Comparison of ENCODE assay signal across 2 cellular contexts in genomic region chr21:44869860-44870747, GRCh38.
TF ChIP-seq lines count a peak whose summit lies in the region.

No MANE protein-coding gene starts in this region.

TF ChIP-seq in Ishikawa, 13 proteins besides CTCF, POLR2A, EP300 and RAD21:
- no peak for TF ChIP-seq ZBTB7A (IDR thresholded peaks at IDR 0.05; ENCODE audit: low read depth)
- TF ChIP-seq TEAD4 (IDR thresholded peaks at IDR 0.05): peak; percentile 88
- TF ChIP-seq REST (IDR thresholded peaks at IDR 0.05; ENCODE audit: low read depth): no peak
- 0 out of 2 replicates have a peak, but pooled peaks have one; percentile 34 for TF ChIP-seq TCF12 (IDR thresholded peaks at IDR 0.05; ENCODE audit: low read depth)
- no peak for TF ChIP-seq YY1 (IDR thresholded peaks at IDR 0.05; ENCODE audit: low read depth)
- no peak for TF ChIP-seq CEBPB (IDR thresholded peaks at IDR 0.05)
- no peak for TF ChIP-seq CREB1 (IDR thresholded peaks at IDR 0.05; ENCODE audit: low read depth)
TF ChIP-seq in Ishikawa: peak in this region for 2.

TF ChIP-seq in HepG2, 621 proteins besides CTCF, POLR2A, EP300 and RAD21 (continues in another document):
- peak; percentile 81 for TF ChIP-seq SOX5 (CRISPR knock-in tag; IDR thresholded peaks at IDR 0.05; ENCODE audit: borderline replicate concordance)
- peak; percentile 64; the same call in 1 of the 2 replicates for TF ChIP-seq HIVEP1 (CRISPR knock-in tag; IDR thresholded peaks at IDR 0.05)
- TF ChIP-seq FOXA1 (IDR thresholded peaks at IDR 0.05): no peak
- peak; percentile 57 for TF ChIP-seq FOXA1 (CRISPR knock-in tag; IDR thresholded peaks at IDR 0.05)
- peak; percentile 71 for TF ChIP-seq SALL1 (CRISPR knock-in tag; IDR thresholded peaks at IDR 0.05)
- TF ChIP-seq, protein P1, sequence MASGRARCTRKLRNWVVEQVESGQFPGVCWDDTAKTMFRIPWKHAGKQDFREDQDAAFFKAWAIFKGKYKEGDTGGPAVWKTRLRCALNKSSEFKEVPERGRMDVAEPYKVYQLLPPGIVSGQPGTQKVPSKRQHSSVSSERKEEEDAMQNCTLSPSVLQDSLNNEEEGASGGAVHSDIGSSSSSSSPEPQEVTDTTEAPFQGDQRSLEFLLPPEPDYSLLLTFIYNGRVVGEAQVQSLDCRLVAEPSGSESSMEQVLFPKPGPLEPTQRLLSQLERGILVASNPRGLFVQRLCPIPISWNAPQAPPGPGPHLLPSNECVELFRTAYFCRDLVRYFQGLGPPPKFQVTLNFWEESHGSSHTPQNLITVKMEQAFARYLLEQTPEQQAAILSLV (CRISPR knock-in tag; IDR thresholded peaks at IDR 0.05; ENCODE audit: borderline replicate concordance): no peak
- TF ChIP-seq HMGXB3 (CRISPR knock-in tag; IDR thresholded peaks at IDR 0.05; ENCODE audit: borderline replicate concordance): peak; percentile 32; the same call in 1 of the 2 replicates
- no peak for TF ChIP-seq ZNF564 (CRISPR knock-in tag; IDR thresholded peaks at IDR 0.05)
- TF ChIP-seq, protein P2, sequence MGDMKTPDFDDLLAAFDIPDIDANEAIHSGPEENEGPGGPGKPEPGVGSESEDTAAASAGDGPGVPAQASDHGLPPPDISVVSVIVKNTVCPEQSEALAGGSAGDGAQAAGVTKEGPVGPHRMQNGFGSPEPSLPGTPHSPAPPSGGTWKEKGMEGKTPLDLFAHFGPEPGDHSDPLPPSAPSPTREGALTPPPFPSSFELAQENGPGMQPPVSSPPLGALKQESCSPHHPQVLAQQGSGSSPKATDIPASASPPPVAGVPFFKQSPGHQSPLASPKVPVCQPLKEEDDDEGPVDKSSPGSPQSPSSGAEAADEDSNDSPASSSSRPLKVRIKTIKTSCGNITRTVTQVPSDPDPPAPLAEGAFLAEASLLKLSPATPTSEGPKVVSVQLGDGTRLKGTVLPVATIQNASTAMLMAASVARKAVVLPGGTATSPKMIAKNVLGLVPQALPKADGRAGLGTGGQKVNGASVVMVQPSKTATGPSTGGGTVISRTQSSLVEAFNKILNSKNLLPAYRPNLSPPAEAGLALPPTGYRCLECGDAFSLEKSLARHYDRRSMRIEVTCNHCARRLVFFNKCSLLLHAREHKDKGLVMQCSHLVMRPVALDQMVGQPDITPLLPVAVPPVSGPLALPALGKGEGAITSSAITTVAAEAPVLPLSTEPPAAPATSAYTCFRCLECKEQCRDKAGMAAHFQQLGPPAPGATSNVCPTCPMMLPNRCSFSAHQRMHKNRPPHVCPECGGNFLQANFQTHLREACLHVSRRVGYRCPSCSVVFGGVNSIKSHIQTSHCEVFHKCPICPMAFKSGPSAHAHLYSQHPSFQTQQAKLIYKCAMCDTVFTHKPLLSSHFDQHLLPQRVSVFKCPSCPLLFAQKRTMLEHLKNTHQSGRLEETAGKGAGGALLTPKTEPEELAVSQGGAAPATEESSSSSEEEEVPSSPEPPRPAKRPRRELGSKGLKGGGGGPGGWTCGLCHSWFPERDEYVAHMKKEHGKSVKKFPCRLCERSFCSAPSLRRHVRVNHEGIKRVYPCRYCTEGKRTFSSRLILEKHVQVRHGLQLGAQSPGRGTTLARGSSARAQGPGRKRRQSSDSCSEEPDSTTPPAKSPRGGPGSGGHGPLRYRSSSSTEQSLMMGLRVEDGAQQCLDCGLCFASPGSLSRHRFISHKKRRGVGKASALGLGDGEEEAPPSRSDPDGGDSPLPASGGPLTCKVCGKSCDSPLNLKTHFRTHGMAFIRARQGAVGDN (CRISPR knock-in tag; IDR thresholded peaks at IDR 0.05): 0 out of 2 replicates have a peak, but pooled peaks have one; percentile 24
- 0 out of 2 replicates have a peak, but pooled peaks have one; percentile 12 for TF ChIP-seq ZNF792 (CRISPR knock-in tag; IDR thresholded peaks at IDR 0.05)
- TF ChIP-seq ZNF556 (CRISPR knock-in tag; IDR thresholded peaks at IDR 0.05; ENCODE audit: borderline replicate concordance): 0 out of 2 replicates have a peak, but pooled peaks have one; percentile 31
- no peak for TF ChIP-seq TCF7L2 (IDR thresholded peaks at IDR 0.05; ENCODE audit: low read depth, low read length)
- no peak for TF ChIP-seq ZNF512B (CRISPR knock-in tag; IDR thresholded peaks at IDR 0.05; ENCODE audit: borderline replicate concordance)
- TF ChIP-seq HOXA9 (CRISPR knock-in tag; IDR thresholded peaks at IDR 0.05; ENCODE audit: borderline replicate concordance): no peak
- no peak for TF ChIP-seq FOXJ3 (CRISPR knock-in tag; IDR thresholded peaks at IDR 0.05; ENCODE audit: borderline replicate concordance)
- TF ChIP-seq MXI1 (IDR thresholded peaks at IDR 0.05; ENCODE audit: borderline replicate concordance, low read depth, low read length): peak; percentile 53; the same call in 1 of the 3 replicates
- TF ChIP-seq ZNF383 (CRISPR knock-in tag; IDR thresholded peaks at IDR 0.05; ENCODE audit: borderline replicate concordance): 0 out of 2 replicates have a peak, but pooled peaks have one; percentile 30
- peak; percentile 60 for TF ChIP-seq ZNF501 (CRISPR knock-in tag; IDR thresholded peaks at IDR 0.05)
- peak; percentile 65 for TF ChIP-seq ARID4A (CRISPR knock-in tag; IDR thresholded peaks at IDR 0.05; ENCODE audit: borderline replicate concordance)
- TF ChIP-seq TEAD3 (CRISPR knock-in tag; optimal IDR thresholded peaks at IDR 0.05; ENCODE audit: borderline replicate concordance): peak; percentile 96
- TF ChIP-seq, protein P3, sequence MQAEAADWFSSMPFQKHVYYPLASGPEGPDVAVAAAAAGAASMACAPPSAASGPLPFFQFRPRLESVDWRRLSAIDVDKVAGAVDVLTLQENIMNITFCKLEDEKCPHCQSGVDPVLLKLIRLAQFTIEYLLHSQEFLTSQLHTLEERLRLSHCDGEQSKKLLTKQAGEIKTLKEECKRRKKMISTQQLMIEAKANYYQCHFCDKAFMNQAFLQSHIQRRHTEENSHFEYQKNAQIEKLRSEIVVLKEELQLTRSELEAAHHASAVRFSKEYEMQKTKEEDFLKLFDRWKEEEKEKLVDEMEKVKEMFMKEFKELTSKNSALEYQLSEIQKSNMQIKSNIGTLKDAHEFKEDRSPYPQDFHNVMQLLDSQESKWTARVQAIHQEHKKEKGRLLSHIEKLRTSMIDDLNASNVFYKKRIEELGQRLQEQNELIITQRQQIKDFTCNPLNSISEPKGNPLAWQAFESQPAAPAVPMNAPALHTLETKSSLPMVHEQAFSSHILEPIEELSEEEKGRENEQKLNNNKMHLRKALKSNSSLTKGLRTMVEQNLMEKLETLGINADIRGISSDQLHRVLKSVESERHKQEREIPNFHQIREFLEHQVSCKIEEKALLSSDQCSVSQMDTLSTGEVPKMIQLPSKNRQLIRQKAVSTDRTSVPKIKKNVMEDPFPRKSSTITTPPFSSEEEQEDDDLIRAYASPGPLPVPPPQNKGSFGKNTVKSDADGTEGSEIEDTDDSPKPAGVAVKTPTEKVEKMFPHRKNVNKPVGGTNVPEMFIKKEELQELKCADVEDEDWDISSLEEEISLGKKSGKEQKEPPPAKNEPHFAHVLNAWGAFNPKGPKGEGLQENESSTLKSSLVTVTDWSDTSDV (CRISPR knock-in tag; IDR thresholded peaks at IDR 0.05): no peak
- TF ChIP-seq ZNF547 (CRISPR knock-in tag; IDR thresholded peaks at IDR 0.05): no peak
- TF ChIP-seq ZNF746 (CRISPR knock-in tag; IDR thresholded peaks at IDR 0.05): 0 out of 2 replicates have a peak, but pooled peaks have one; percentile 36
- peak; percentile 81 for TF ChIP-seq RARA (CRISPR knock-in tag; IDR thresholded peaks at IDR 0.05)
- peak; percentile 61 for TF ChIP-seq RBFOX2 (IDR thresholded peaks at IDR 0.05; ENCODE audit: low read depth, low read length)
- TF ChIP-seq ZZZ3 (CRISPR knock-in tag; IDR thresholded peaks at IDR 0.05; ENCODE audit: borderline replicate concordance): no peak
- peak; percentile 72; the same call in 1 of the 2 replicates for TF ChIP-seq RXRB (CRISPR knock-in tag; IDR thresholded peaks at IDR 0.05; ENCODE audit: borderline replicate concordance)
